Comparison of ENCODE assay signal across 1 cellular context in genomic region chr3:189292667-189293478, GRCh38.
TF ChIP-seq lines count a peak whose summit lies in the region.

No MANE protein-coding gene starts in this region.

TF ChIP-seq in H1, 55 proteins besides CTCF, POLR2A, EP300 and RAD21 (continued from another document):
- TF ChIP-seq, protein P1, sequence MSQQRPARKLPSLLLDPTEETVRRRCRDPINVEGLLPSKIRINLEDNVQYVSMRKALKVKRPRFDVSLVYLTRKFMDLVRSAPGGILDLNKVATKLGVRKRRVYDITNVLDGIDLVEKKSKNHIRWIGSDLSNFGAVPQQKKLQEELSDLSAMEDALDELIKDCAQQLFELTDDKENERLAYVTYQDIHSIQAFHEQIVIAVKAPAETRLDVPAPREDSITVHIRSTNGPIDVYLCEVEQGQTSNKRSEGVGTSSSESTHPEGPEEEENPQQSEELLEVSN (IDR thresholded peaks at IDR 0.05): no peak
- TF ChIP-seq SP2 (IDR thresholded peaks at IDR 0.05; ENCODE audit: low read length): no peak
- TF ChIP-seq SIRT6 (IDR thresholded peaks at IDR 0.05; ENCODE audit: low read length): no peak
